Comparison of ENCODE assay signal across 1 cellular context in genomic region chr9:37967681-37968080, GRCh38.
TF ChIP-seq lines count a peak whose summit lies in the region.

No MANE protein-coding gene starts in this region.

TF ChIP-seq in SK-N-SH treated with all-trans-retinoic acid at 6 μM for 48 hours, 23 proteins besides CTCF, POLR2A, EP300 and RAD21 (continued from another document):
- TF ChIP-seq CSRNP3 (CRISPR knock-in tag; IDR thresholded peaks at IDR 0.05) (no peak), ZNF70 (CRISPR knock-in tag; IDR thresholded peaks at IDR 0.05) (no peak), TCF4 (CRISPR knock-in tag; IDR thresholded peaks at IDR 0.05; ENCODE audit: borderline replicate concordance) (no peak), PPARA (CRISPR knock-in tag; IDR thresholded peaks at IDR 0.05; ENCODE audit: borderline replicate concordance) (no peak), ZFP3 (CRISPR knock-in tag; IDR thresholded peaks at IDR 0.05) (no peak), GLIS3 (CRISPR knock-in tag; IDR thresholded peaks at IDR 0.05) (no peak), OSR1 (CRISPR knock-in tag; IDR thresholded peaks at IDR 0.05) (no peak), RARB (CRISPR knock-in tag; IDR thresholded peaks at IDR 0.05) (no peak), TOX (CRISPR knock-in tag; IDR thresholded peaks at IDR 0.05; ENCODE audit: borderline replicate concordance) (no peak)
- TF ChIP-seq, protein P1, sequence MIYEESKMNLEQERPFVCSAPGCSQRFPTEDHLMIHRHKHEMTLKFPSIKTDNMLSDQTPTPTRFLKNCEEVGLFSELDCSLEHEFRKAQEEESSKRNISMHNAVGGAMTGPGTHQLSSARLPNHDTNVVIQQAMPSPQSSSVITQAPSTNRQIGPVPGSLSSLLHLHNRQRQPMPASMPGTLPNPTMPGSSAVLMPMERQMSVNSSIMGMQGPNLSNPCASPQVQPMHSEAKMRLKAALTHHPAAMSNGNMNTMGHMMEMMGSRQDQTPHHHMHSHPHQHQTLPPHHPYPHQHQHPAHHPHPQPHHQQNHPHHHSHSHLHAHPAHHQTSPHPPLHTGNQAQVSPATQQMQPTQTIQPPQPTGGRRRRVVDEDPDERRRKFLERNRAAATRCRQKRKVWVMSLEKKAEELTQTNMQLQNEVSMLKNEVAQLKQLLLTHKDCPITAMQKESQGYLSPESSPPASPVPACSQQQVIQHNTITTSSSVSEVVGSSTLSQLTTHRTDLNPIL (CRISPR knock-in tag; IDR thresholded peaks at IDR 0.05; ENCODE audit: low read depth), result no peak
TF ChIP-seq in SK-N-SH treated with all-trans-retinoic acid at 6 μM for 48 hours: peak in this region for 0.
